In genomic region chr3:184546252-184546651, GRCh38 we compare ENCODE assay signal across 13 cellular contexts. TPM values are rescaled to one million over a fixed set of nuclear protein-coding genes. Genes with fewer than 3 reads are reported as not detected.
DNase-seq lines count a peak whose midpoint lies in the region; ATAC-seq, FAIRE-seq and TF ChIP-seq lines count a peak whose summit lies in the region.
"Had no signal": no experiment of that assay in that cellular context is flagged by ENCODE, and none has a peak within 500 bp of the region (broad histone marks: within the 10 kb centered on the region; RNA-seq: fewer than 3 reads in every experiment).

No MANE protein-coding gene starts in this region.

- no peak overlapping the region for H3K4me2 ChIP-seq in mammary epithelial cell (ENCODE audit: insufficient read depth, low read depth, low read length)

- H3K9me3 ChIP-seq in naive thymus-derived CD4-positive, alpha-beta T cell (ENCODE audit: control insufficient read depth in 2 of 3, low read length in 3 of 3), result no peaks in the 10 kb centered on the region
- no peaks in the 10 kb centered on the region for H3K9me3 ChIP-seq in CD8-positive, alpha-beta memory T cell (ENCODE audit: low read length)
- no peaks in the 10 kb centered on the region for H3K9me3 ChIP-seq in transverse colon
- no peaks in the 10 kb centered on the region for H3K9me3 ChIP-seq in mammary epithelial cell (replicated peaks; ENCODE audit: insufficient read depth, low read length)

- no peak for TF ChIP-seq CTCF in transverse colon (IDR thresholded peaks at IDR 0.05)
- no peak for TF ChIP-seq CTCF in mammary epithelial cell (conservative IDR thresholded peaks at IDR 0.05 in 1 of 2, IDR thresholded peaks at IDR 0.05 in 1 of 2; ENCODE audit: extremely low read depth in 1 of 2, insufficient read depth in 1 of 2, low read depth in 1 of 2, low read length in 2 of 2)

- no peaks in the 10 kb centered on the region for H3K79me2 ChIP-seq in mammary epithelial cell (ENCODE audit: insufficient read depth, low read length)

- in situ Hi-C loops in transverse colon (cut with MboI; ENCODE audit: low pct_ligation_motif_present in 1 of 4, low pct_unique_long_range_greater_than_20kb in 1 of 4, low sequenced_read_pairs in 3 of 4), result loop anchor here in 2 of 4 donors (25.0 kb wide), 2 partner anchors 134 to 659 kb away; partner anchors contain the start of gene PARL (in 1 of the 2)
- in situ Hi-C loops in mammary epithelial cell (cut with MboI; ENCODE audit: low sequenced_read_pairs in 2 of 2), result no loop called here

- H3K27ac ChIP-seq in naive thymus-derived CD4-positive, alpha-beta T cell (ENCODE audit: low read depth, low read length), result no peak overlapping the region
- H3K27ac ChIP-seq in CD8-positive, alpha-beta memory T cell (ENCODE audit: low read depth, low read length), result no peak overlapping the region
- H3K27ac ChIP-seq in transverse colon, result no peak overlapping the region
- H3K27ac ChIP-seq in mammary epithelial cell (ENCODE audit: insufficient read depth, low read depth, low read length), result no peak overlapping the region

- H3K27ac Mint-ChIP-seq in naive thymus-derived CD4-positive, alpha-beta T cell, result peak overlapping the region in 4 of 9 donors; percentile 2 to 30 (median 18)
- no peak overlapping the region for H3K27ac Mint-ChIP-seq in CD8-positive, alpha-beta memory T cell
- H3K27ac Mint-ChIP-seq: brain had no signal

- POLR2A ChIA-PET in naive thymus-derived CD4-positive, alpha-beta T cell (lab: Charles Lee), result interaction anchor here (1.0 to 1.8 kb wide), 2 partner anchors 9 to 10 kb away, joined by 3 to 5 read pairs; no protein-coding TSS in a partner anchor
- POLR2A ChIA-PET in CD8-positive, alpha-beta memory T cell (lab: Charles Lee), result interaction anchor here (0.6 kb wide), 1 partner anchor 24 kb away, joined by 3 read pairs; no protein-coding TSS in a partner anchor

- H3K36me3 Mint-ChIP-seq in naive thymus-derived CD4-positive, alpha-beta T cell, result no peaks in the 10 kb centered on the region
- H3K36me3 Mint-ChIP-seq in CD8-positive, alpha-beta memory T cell, result no peaks in the 10 kb centered on the region
- H3K36me3 Mint-ChIP-seq: brain had no signal

- no peak for TF ChIP-seq EP300 in transverse colon (IDR thresholded peaks at IDR 0.05; ENCODE audit: low read depth)

- intact Hi-C loops in naive thymus-derived CD4-positive, alpha-beta T cell (cut with micrococcal nuclease), result no loop called here
- intact Hi-C loops in transverse colon (cut with DNase I; ENCODE audit: low total_unique reads), result no loop called here
- intact Hi-C loops in mammary epithelial cell (cut with micrococcal nuclease), result no loop called here

- BruUV-seq in mammary epithelial cell (replicated peaks; lab: Mats Ljungman, UMichigan), result no TSS peak

- peaks cover 0 to 3% of the 10 kb centered on the region in 2 donors for H3K4me1 ChIP-seq in naive thymus-derived CD4-positive, alpha-beta T cell (ENCODE audit: control insufficient read depth in 2 of 2, insufficient read depth in 2 of 2, low read length in 2 of 2)
- H3K4me1 ChIP-seq in CD8-positive, alpha-beta memory T cell (ENCODE audit: insufficient read depth, low read length), result peaks cover 9% of the 10 kb centered on the region
- peaks cover 0 to 14% (median 3%) of the 10 kb centered on the region in 4 donors for H3K4me1 ChIP-seq in transverse colon
- peaks cover 6% of the 10 kb centered on the region for H3K4me1 ChIP-seq in mammary epithelial cell (ENCODE audit: insufficient read depth, low read length)

- peak; percentile 61 for ATAC-seq in naive thymus-derived CD4-positive, alpha-beta T cell
- ATAC-seq in HG02884 (IDR thresholded peaks at IDR 0.05; ENCODE audit: unreplicated experiment), result no peak

- DNase-seq in GM12891 (ENCODE audit: insufficient read length, low spot score) (no peak), NOMO-1 (lab: John Stamatoyannopoulos, UW; ENCODE audit: unreplicated experiment in 2 of 2) (peak; percentile 83 to 98), ecto neural progenitor cell (ENCODE audit: low spot score) (peak; percentile 39), transverse colon (no peak), mammary epithelial cell (no peak)
- no peak for DNase-seq in naive thymus-derived CD4-positive, alpha-beta T cell
- no peak for DNase-seq in CD8-positive, alpha-beta memory T cell
- DNase-seq: DMS153, foreskin melanocyte, NCI-H2029, NCI-H774 had no signal

- no peak overlapping the region for H3K4me3 ChIP-seq in naive thymus-derived CD4-positive, alpha-beta T cell (ENCODE audit: low read length)
- H3K4me3 ChIP-seq in CD8-positive, alpha-beta memory T cell (ENCODE audit: low read length), result no peak overlapping the region
- H3K4me3 ChIP-seq in transverse colon, result no peak overlapping the region
- no peak overlapping the region for H3K4me3 ChIP-seq in mammary epithelial cell (replicated peaks in 1 of 3; ENCODE audit: insufficient read depth in 1 of 3, low read depth in 2 of 3, low read length in 3 of 3)

- dilution Hi-C loops in mammary epithelial cell (cut with HindIII; ENCODE audit: low sequenced_read_pairs), result no loop called here

- no peaks in the 10 kb centered on the region for H4K20me1 ChIP-seq in mammary epithelial cell (ENCODE audit: insufficient read depth, low read length)

- H3K9ac ChIP-seq in mammary epithelial cell (ENCODE audit: insufficient read depth, low read length), result no peak overlapping the region

- no peaks in the 10 kb centered on the region for H3K27me3 ChIP-seq in naive thymus-derived CD4-positive, alpha-beta T cell (ENCODE audit: control insufficient read depth in 2 of 2, insufficient read depth in 2 of 2, low read length in 2 of 2)
- H3K27me3 ChIP-seq in CD8-positive, alpha-beta memory T cell (ENCODE audit: insufficient read depth, low read length, poor library complexity, severe bottlenecking), result peaks cover 4% of the 10 kb centered on the region
- H3K27me3 ChIP-seq in transverse colon (peaks cover 20% of the 10 kb centered on the region), mammary epithelial cell (ENCODE audit: insufficient read depth, low read length) (no peaks in the 10 kb centered on the region)

- FAIRE-seq in GM12891 (lab: Jason Lieb, UNC), result peak; percentile 86

- H3K9me3 Mint-ChIP-seq in naive thymus-derived CD4-positive, alpha-beta T cell, result no peaks in the 10 kb centered on the region
- H3K9me3 Mint-ChIP-seq in CD8-positive, alpha-beta memory T cell, result no peaks in the 10 kb centered on the region

- no peak overlapping the region for H3K4me3 Mint-ChIP-seq in naive thymus-derived CD4-positive, alpha-beta T cell
- H3K4me3 Mint-ChIP-seq in CD8-positive, alpha-beta memory T cell, result no peak overlapping the region
- H3K4me3 Mint-ChIP-seq: brain had no signal

- H3K36me3 ChIP-seq in naive thymus-derived CD4-positive, alpha-beta T cell (ENCODE audit: control insufficient read depth in 2 of 3, insufficient read depth in 3 of 3, low read length in 3 of 3), result no peaks in the 10 kb centered on the region
- H3K36me3 ChIP-seq in CD8-positive, alpha-beta memory T cell (ENCODE audit: insufficient read depth, low read length), result no peaks in the 10 kb centered on the region
- H3K36me3 ChIP-seq in transverse colon (no peaks in the 10 kb centered on the region), mammary epithelial cell (ENCODE audit: insufficient read depth, low read length) (no peaks in the 10 kb centered on the region)

- peaks cover 0 to 27% (median 10%) of the 10 kb centered on the region in 5 donors for H3K27me3 Mint-ChIP-seq in naive thymus-derived CD4-positive, alpha-beta T cell
- peaks cover 17 to 53% of the 10 kb centered on the region in 2 donors for H3K27me3 Mint-ChIP-seq in CD8-positive, alpha-beta memory T cell

- H2AFZ ChIP-seq in mammary epithelial cell (ENCODE audit: low read depth, low read length), result no peak overlapping the region

- H3K4me1 Mint-ChIP-seq in naive thymus-derived CD4-positive, alpha-beta T cell, result peaks cover 7 to 41% (median 31%) of the 10 kb centered on the region in 7 donors
- peaks cover 6 to 8% (median 8%) of the 10 kb centered on the region in 3 donors for H3K4me1 Mint-ChIP-seq in CD8-positive, alpha-beta memory T cell

- 24 to 42% methylated on average over 3 to 7 of the region's 7 CpGs for WGBS in transverse colon (ENCODE audit: low coverage in 1 of 2), 2 donors
- 51% methylated on average over 7 of the region's 7 CpGs for WGBS in mammary epithelial cell (ENCODE audit: low coverage, missing lambda C conversion rate)

- no peak for TF ChIP-seq POLR2A in GM12891 (IDR thresholded peaks at IDR 0.05; ENCODE audit: low read depth, low read length)
- TF ChIP-seq POLR2A in transverse colon (IDR thresholded peaks at IDR 0.05), result no peak

- CTCF ChIA-PET in naive thymus-derived CD4-positive, alpha-beta T cell (lab: Charles Lee), result interaction anchor here (0.7 to 5.1 kb wide), 4 partner anchors 11 to 651 kb away, joined by 3 to 37 read pairs (median 4); no protein-coding TSS in a partner anchor
- CTCF ChIA-PET in CD8-positive, alpha-beta memory T cell (lab: Charles Lee), result interaction anchor here (1.0 kb wide), 2 partner anchors 15 to 174 kb away, joined by 3 to 5 read pairs; partner anchors contain the start of gene EPHB3
- CTCF ChIA-PET in mammary epithelial cell (lab: Charles Lee; ENCODE audit: low non-redundant PET), result interaction anchor here (1.6 kb wide), 1 partner anchor 175 kb away, joined by 8 read pairs; no protein-coding TSS in a partner anchor

TF ChIP-seq in GM12891, 5 proteins besides CTCF, POLR2A, EP300 and RAD21:
- TF ChIP-seq PAX5 (IDR thresholded peaks at IDR 0.05; ENCODE audit: insufficient read depth, low read length, severe bottlenecking) (no peak), SPI1 (IDR thresholded peaks at IDR 0.05; ENCODE audit: low read depth, low read length) (peak; percentile 95)

RNA-seq across cellular contexts. Expression of gene EPHB3, which starts 15.3 kb away (rescaled TPM):
- polyA plus RNA-seq in GM12891 (2012; ENCODE audit: low read depth, missing spikeins), result not detected
- under 1 TPM; 0.07 to 0.49 (median 0.32) TPM for total RNA-seq in naive thymus-derived CD4-positive, alpha-beta T cell
- polyA plus RNA-seq in naive thymus-derived CD4-positive, alpha-beta T cell, result under 1 TPM; 0.04 to 0.35 TPM
- total RNA-seq in CD8-positive, alpha-beta memory T cell, result under 1 TPM in 1 of 2 experiments, not detected in 1; 0.04 TPM
- polyA plus RNA-seq in CD8-positive, alpha-beta memory T cell, result 0.31 TPM
- total RNA-seq in transverse colon, result 10 to 100 TPM in 1 of 4 donors, 1 to 10 TPM in 3; 4.1 to 17.7 (median 6.7) TPM
- total RNA-seq in mammary epithelial cell, result 10 to 100 TPM; 17.6 to 45.2 TPM
- polyA plus RNA-seq in mammary epithelial cell, result 8.2 TPM
- 16.6 TPM for polyA minus RNA-seq in mammary epithelial cell

Comparison
In these comparisons a context has a peak if more than half of its experiments do, and no peak if none do; other contexts are left out.
1. DNase-seq: peak in NOMO-1 (2 of 2) and ecto neural progenitor cell (single experiment); none in GM12891 (single experiment), naive thymus-derived CD4-positive, alpha-beta T cell (0 of 9), CD8-positive, alpha-beta memory T cell (0 of 5), transverse colon (single experiment) and mammary epithelial cell (single experiment).